ENCODE assay signal across 1 cellular context in genomic region chr22:17862646-17863181, GRCh38.
TF ChIP-seq lines count a peak whose summit lies in the region.

No MANE protein-coding gene starts in this region.

TF ChIP-seq in WTC11, 78 proteins besides CTCF, POLR2A, EP300 and RAD21 (continued from another document):
- TF ChIP-seq ZMAT4 (CRISPR knock-in tag; IDR thresholded peaks at IDR 0.05): no peak
- TF ChIP-seq CREB1 (CRISPR knock-in tag; IDR thresholded peaks at IDR 0.05): no peak
- TF ChIP-seq ZNF396 (CRISPR knock-in tag; IDR thresholded peaks at IDR 0.05; ENCODE audit: borderline replicate concordance): no peak
